Comparison of ENCODE assay signal across 5 cellular contexts in the genomic region with DNA sequence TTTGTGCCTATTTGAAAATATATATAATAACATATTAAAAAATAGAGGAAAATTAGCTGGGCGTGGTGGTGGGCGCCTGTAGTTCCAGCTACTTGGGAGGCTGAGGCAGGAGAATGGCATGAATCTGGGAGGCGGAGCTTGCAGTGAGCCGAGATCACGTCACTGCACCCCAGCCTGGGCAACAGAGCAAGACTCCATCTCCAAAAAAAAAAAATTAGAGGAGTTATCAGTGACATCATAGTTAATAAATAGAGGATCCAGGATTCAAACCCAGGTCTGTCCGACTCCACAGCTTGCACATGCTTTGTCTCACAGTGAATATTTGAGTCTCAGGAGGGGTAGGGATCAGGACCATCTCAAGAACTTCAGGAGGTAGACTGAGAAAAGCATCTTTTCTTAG. TPM values are rescaled to one million over a fixed set of nuclear protein-coding genes. Genes with fewer than 3 reads are reported as not detected.
"Had no signal": no experiment of that assay in that cellular context is flagged by ENCODE, and none has a peak within 500 bp of the region (broad histone marks: within the 10 kb centered on the region; RNA-seq: fewer than 3 reads in every experiment).

No MANE protein-coding gene starts in this region.

RNA-seq across cellular contexts. Expression of a gene that starts 22.2 kb away (rescaled TPM):
- total RNA-seq: activated naive CD4-positive, alpha-beta T cell treated with anti-CD3 and anti-CD28 coated beads for 36 hours; activated naive CD8-positive, alpha-beta T cell treated with anti-CD3 and anti-CD28 coated beads for 36 hours; activated naive CD8-positive, alpha-beta T cell treated with anti-CD3 and anti-CD28 coated beads, Interleukin-2, amount 10 ng/mL, durations not matched to agents 7 days and 5 days; activated T-helper 2 cell treated with anti-CD3 and anti-CD28 coated beads, Interferon-gamma antibody, Interleukin-2, Interleukin-4, amounts not matched to agents 10 μg/mL and 5 μg/mL and 100 μg/mL, durations not matched to agents 14 hours and 24 hours and 36 hours had no signal
- polyA plus RNA-seq: cardiac muscle cell had no signal
